In genomic region chr9:7216004-7216821, GRCh38 we compare ENCODE assay signal across 12 cellular contexts.
DNase-seq lines count a peak whose midpoint lies in the region; ATAC-seq, FAIRE-seq and TF ChIP-seq lines count a peak whose summit lies in the region.
"Had no signal": no experiment of that assay in that cellular context is flagged by ENCODE, and none has a peak within 500 bp of the region (broad histone marks: within the 10 kb centered on the region; RNA-seq: fewer than 3 reads in every experiment).

No MANE protein-coding gene starts in this region.

- intact Hi-C loops in PC-9 (cut with micrococcal nuclease; ENCODE audit: unreplicated experiment) = no loop called here

- no peaks in the 10 kb centered on the region for H3K36me3 ChIP-seq in PC-9 (ENCODE audit: low read depth)
- H3K36me3 ChIP-seq: SJSA1, thoracic aorta had no signal

- TF ChIP-seq CTCF in PC-9 (conservative IDR thresholded peaks at IDR 0.05) = no peak
- TF ChIP-seq CTCF in astrocyte of the spinal cord (IDR thresholded peaks at IDR 0.05; ENCODE audit: low read depth, low read length) = no peak
- no peak for TF ChIP-seq CTCF in GM10266 (IDR thresholded peaks at IDR 0.05; ENCODE audit: control insufficient read depth, insufficient read depth, low read depth, missing control alignments)

- no peaks in the 10 kb centered on the region for H3K9me2 ChIP-seq in PC-9 (ENCODE audit: insufficient read depth)

- no peaks in the 10 kb centered on the region for H3K79me2 ChIP-seq in PC-9 (ENCODE audit: low read depth)

- DNase-seq in H54 (ENCODE audit: insufficient read length, low spot score) = no peak
- DNase-seq in PC-9 = peak; percentile 4 to 49
- peak; percentile 27 for DNase-seq in astrocyte of the spinal cord (ENCODE audit: low read depth, low spot score)
- DNase-seq in stimulated activated CD4-positive, alpha-beta T cell treated with anti-CD3 and anti-CD28 coated beads, Interleukin-15, amount 100 ng/mL, for 48 hours (ENCODE audit: low read depth in 2 of 2) = peak; percentile 9 to 18
- no peak for DNase-seq in GM10266 (ENCODE audit: extremely low spot score)
- DNase-seq: activated gamma-delta T cell, NCI-H2029 had no signal

- FAIRE-seq in H54 (lab: Jason Lieb, UNC) = peak; percentile 53

- ATAC-seq in HG03196 (IDR thresholded peaks at IDR 0.05; ENCODE audit: unreplicated experiment) = no peak
- ATAC-seq in HG03342 (IDR thresholded peaks at IDR 0.05; ENCODE audit: unreplicated experiment) = no peak

- H3K27me3 ChIP-seq in PC-9 (ENCODE audit: insufficient read depth, low read depth) = no peaks in the 10 kb centered on the region
- H3K27me3 ChIP-seq: SJSA1 had no signal

- no peak overlapping the region; the same call in 1 of the 2 replicates for H3K27ac ChIP-seq in PC-9
- H3K27ac ChIP-seq: SJSA1, skin epidermis, thoracic aorta had no signal

- no peak overlapping the region for H3K4me3 ChIP-seq in PC-9
- H3K4me3 ChIP-seq in astrocyte of the spinal cord (ENCODE audit: low read depth, low read length) = no peak overlapping the region
- H3K4me3 ChIP-seq: SJSA1, skin epidermis, thoracic aorta had no signal

- H4K20me1 ChIP-seq in PC-9 (ENCODE audit: insufficient read depth) = no peaks in the 10 kb centered on the region

- CTCF ChIA-PET in PC-9 (lab: Charles Lee) = no interaction called here

- H3F3A ChIP-seq in PC-9 (ENCODE audit: insufficient read depth, low read depth) = no peaks in the 10 kb centered on the region

- no TSS peak for BruUV-seq in PC-9 (replicated peaks; lab: Mats Ljungman, UMichigan)

- H3K4me2 ChIP-seq in PC-9 = peak overlapping the region; percentile 40; the same call in 1 of the 2 replicates

- no peak for TF ChIP-seq POLR2A in H54 (IDR thresholded peaks at IDR 0.05; ENCODE audit: low read depth, low read length)

- no peak overlapping the region for H2AFZ ChIP-seq in PC-9

- no peaks in the 10 kb centered on the region for H3K4me1 ChIP-seq in PC-9 (replicated peaks; ENCODE audit: insufficient read depth)
- H3K4me1 ChIP-seq: SJSA1 had no signal

- in situ Hi-C loops in astrocyte of the spinal cord (cut with HindIII; ENCODE audit: low sequenced_read_pairs) = no loop called here

- no peaks in the 10 kb centered on the region for H3K9me3 ChIP-seq in PC-9 (ENCODE audit: insufficient read depth, low read depth)
- H3K9me3 ChIP-seq: SJSA1, thoracic aorta had no signal

- POLR2A ChIA-PET in PC-9 (lab: Charles Lee; ENCODE audit: unreplicated experiment) = interaction anchor here (0.6 kb wide), 1 partner anchor 256 kb away, joined by 4 read pairs; no protein-coding TSS in a partner anchor

Comparison
In these comparisons a context has a peak if more than half of its experiments do, and no peak if none do; other contexts are left out.
1. DNase-seq: peak in PC-9 (2 of 2), astrocyte of the spinal cord (single experiment) and stimulated activated CD4-positive, alpha-beta T cell treated with anti-CD3 and anti-CD28 coated beads, Interleukin-15, amount 100 ng/mL, for 48 hours (2 of 2); none in H54 (single experiment) and GM10266 (single experiment).